Comparison of ENCODE assay signal across 10 cellular contexts in the genomic region with DNA sequence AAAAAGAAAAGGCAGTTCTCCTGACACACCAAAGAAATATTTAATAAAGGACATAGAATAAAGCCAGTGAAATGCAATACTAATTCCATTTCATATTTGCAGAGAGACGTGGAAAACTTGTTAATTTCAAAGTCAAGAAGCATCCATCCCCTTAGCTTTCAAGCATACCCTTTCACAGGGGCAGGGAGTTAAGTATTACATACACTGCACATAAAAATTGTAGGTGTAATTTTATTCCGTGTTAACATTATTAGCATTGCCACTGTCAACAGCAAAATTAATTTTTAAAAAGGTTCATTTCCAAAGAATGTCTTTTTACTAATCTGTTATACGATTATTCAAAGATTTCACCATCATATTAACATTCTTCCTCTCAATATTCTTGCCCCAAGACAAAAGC.
DNase-seq lines count a peak whose midpoint lies in the region; ATAC-seq and TF ChIP-seq lines count a peak whose summit lies in the region.
"Had no signal": no experiment of that assay in that cellular context is flagged by ENCODE, and none has a peak within 500 bp of the region (broad histone marks: within the 10 kb centered on the region; RNA-seq: fewer than 3 reads in every experiment).

No MANE protein-coding gene starts in this region.

- H3K9me3 ChIP-seq in cardiac muscle cell (ENCODE audit: low read depth): no peaks in the 10 kb centered on the region
- H3K9me3 ChIP-seq in duodenal mucosa (ENCODE audit: control insufficient read depth in 1 of 2, low read length in 2 of 2): no peaks in the 10 kb centered on the region
- no peaks in the 10 kb centered on the region for H3K9me3 ChIP-seq in mucosa of stomach (ENCODE audit: control insufficient read depth, low read length)
- H3K9me3 ChIP-seq in upper lobe of left lung: no peaks in the 10 kb centered on the region

- H3K4me1 ChIP-seq in cardiac muscle cell (ENCODE audit: low read depth): peaks cover 9% of the 10 kb centered on the region
- H3K4me1 ChIP-seq in duodenal mucosa (ENCODE audit: control insufficient read depth in 1 of 2, insufficient read depth in 2 of 2, low read length in 2 of 2): peaks cover 4 to 23% of the 10 kb centered on the region in 2 donors
- H3K4me1 ChIP-seq in mucosa of stomach (ENCODE audit: control insufficient read depth, insufficient read depth, low read length): peaks cover 9% of the 10 kb centered on the region
- peaks cover 11 to 31% (median 26%) of the 10 kb centered on the region in 4 donors for H3K4me1 ChIP-seq in upper lobe of left lung

- H3K9ac ChIP-seq in duodenal mucosa (ENCODE audit: low read depth in 1 of 2, low read length in 2 of 2): peak overlapping the region; percentile 73 to 80
- peak overlapping the region; percentile 98 for H3K9ac ChIP-seq in mucosa of stomach (ENCODE audit: low read length)

- no peak for TF ChIP-seq CTCF in cardiac muscle cell (IDR thresholded peaks at IDR 0.05; ENCODE audit: low read depth, low read length)
- TF ChIP-seq CTCF in upper lobe of left lung (IDR thresholded peaks at IDR 0.05): no peak
- no peak for TF ChIP-seq CTCF in GM10248 (IDR thresholded peaks at IDR 0.05; ENCODE audit: control extremely low read depth, extremely low read depth, low read depth, missing control alignments)

- H3K4me3 ChIP-seq in cardiac muscle cell: peak overlapping the region; percentile 58
- peak overlapping the region; percentile 77 to 88 for H3K4me3 ChIP-seq in duodenal mucosa (ENCODE audit: low read depth in 1 of 2, low read length in 2 of 2)
- peak overlapping the region; percentile 75 for H3K4me3 ChIP-seq in mucosa of stomach (ENCODE audit: low read length)
- H3K4me3 ChIP-seq in upper lobe of left lung: peak overlapping the region; percentile 30 to 59 (median 52)

- CTCF ChIA-PET in GM10248 (lab: Yijun Ruan, JAX): interaction anchor here (1.1 kb wide), 1 partner anchor 524 kb away, joined by 5 read pairs; no protein-coding TSS in a partner anchor

- DNase-seq in cardiac muscle cell (ENCODE audit: low read depth in 1 of 2, low spot score in 1 of 2) (no peak), Right ventricle myocardium inferior (ENCODE audit: missing footprints) (no peak), upper lobe of left lung (no peak), GM10248 (ENCODE audit: extremely low spot score) (no peak), amygdala (lab: John Stamatoyannopoulos, UW) (no peak)
- DNase-seq in stimulated activated CD8-positive, alpha-beta memory T cell treated with anti-CD3 and anti-CD28 coated beads, Interleukin-4, amount 100 ng/mL, for 48 hours: no peak
- DNase-seq: NCI-H1436 treated with DMSO at 0.1 percent for 48 hours; stimulated activated CD4-positive, alpha-beta T cell treated with anti-CD3 and anti-CD28 coated beads, Interleukin-4, amount 100 ng/mL, for 1 hour had no signal

- no peak for TF ChIP-seq POLR2A in upper lobe of left lung (IDR thresholded peaks at IDR 0.05)

- H3K36me3 ChIP-seq in cardiac muscle cell (no peaks in the 10 kb centered on the region), duodenal mucosa (ENCODE audit: control insufficient read depth in 1 of 2, insufficient read depth in 2 of 2, low read length in 2 of 2) (peaks cover 0 to 4% of the 10 kb centered on the region in 2 donors), mucosa of stomach (ENCODE audit: control insufficient read depth, insufficient read depth, low read length) (no peaks in the 10 kb centered on the region), upper lobe of left lung (no peaks in the 10 kb centered on the region)

- 13 to 16% methylated on average over 3 of the region's 3 CpGs for WGBS in upper lobe of left lung, 2 donors

- TF ChIP-seq EP300 in upper lobe of left lung (IDR thresholded peaks at IDR 0.05): no peak

- H3K27me3 ChIP-seq in cardiac muscle cell (peaks cover 32% of the 10 kb centered on the region), duodenal mucosa (ENCODE audit: control insufficient read depth in 1 of 2, insufficient read depth in 2 of 2, low read length in 2 of 2) (peaks cover 17 to 36% of the 10 kb centered on the region in 2 donors), mucosa of stomach (ENCODE audit: control insufficient read depth, insufficient read depth, low read length) (peaks cover 16% of the 10 kb centered on the region), upper lobe of left lung (peaks cover 0 to 6% (median 0%) of the 10 kb centered on the region in 4 donors)

- H3K27ac ChIP-seq in cardiac muscle cell: no peak overlapping the region
- H3K27ac ChIP-seq in duodenal mucosa (ENCODE audit: low read depth, low read length): peak overlapping the region; percentile 73
- H3K27ac ChIP-seq in upper lobe of left lung: peak overlapping the region; percentile 80 to 93 (median 92)

- ATAC-seq in Right ventricle myocardium inferior (no peak), upper lobe of left lung (ENCODE audit: low FRiP score in 2 of 2) (no peak)

- POLR2A ChIA-PET in GM10248 (lab: Yijun Ruan, JAX): interaction anchor here (0.7 kb wide), 1 partner anchor 8 kb away, joined by 5 read pairs; no protein-coding TSS in a partner anchor

- intact Hi-C loops in Right ventricle myocardium inferior (cut with DNase I): loop anchor here (5.0 to 10.0 kb wide), 3 partner anchors 152 to 619 kb away; partner anchors contain the start of genes ACTRT3 and TERC
